In genomic region chr14:96380735-96381134, GRCh38 we compare ENCODE assay signal across 1 cellular context.
TF ChIP-seq lines count a peak whose summit lies in the region.

No MANE protein-coding gene starts in this region.

TF ChIP-seq in GM23338, 12 proteins besides CTCF, POLR2A, EP300 and RAD21 (continued from another document):
- TF ChIP-seq EZH2phosphoT487 (IDR thresholded peaks at IDR 0.05; ENCODE audit: unreplicated experiment) (no peak), CREB1 (CRISPR knock-in tag; IDR thresholded peaks at IDR 0.05; ENCODE audit: low read depth) (no peak), NANOG (IDR thresholded peaks at IDR 0.05; ENCODE audit: borderline replicate concordance) (no peak), REST (IDR thresholded peaks at IDR 0.05; ENCODE audit: unreplicated experiment) (no peak)
TF ChIP-seq in GM23338: peak in this region for 0.
